In genomic region chr14:92408186-92408585, GRCh38 we compare ENCODE assay signal across 12 cellular contexts.
DNase-seq lines count a peak whose midpoint lies in the region; ATAC-seq lines count a peak whose summit lies in the region.
"Had no signal": no experiment of that assay in that cellular context is flagged by ENCODE, and none has a peak within 500 bp of the region (broad histone marks: within the 10 kb centered on the region; RNA-seq: fewer than 3 reads in every experiment).

No MANE protein-coding gene starts in this region.

- H3K27me3 ChIP-seq in SJCRH30 = no peaks in the 10 kb centered on the region
- H3K27me3 ChIP-seq: neural progenitor cell had no signal

- no peak overlapping the region for H3K4me3 ChIP-seq in SJCRH30
- H3K4me3 ChIP-seq: neural progenitor cell, SK-N-MC had no signal

- no peaks in the 10 kb centered on the region for H3K4me1 ChIP-seq in SJCRH30
- H3K4me1 ChIP-seq: neural progenitor cell had no signal

- POLR2A ChIA-PET in T-cell (lab: Charles Lee) = no interaction called here

- H3K36me3 ChIP-seq in SJCRH30 = no peaks in the 10 kb centered on the region
- H3K36me3 ChIP-seq: neural progenitor cell had no signal

- H3K9me3 Mint-ChIP-seq in T-cell = peaks cover 0 to 9% (median 0%) of the 10 kb centered on the region in 3 donors

- no peaks in the 10 kb centered on the region for H3K9me3 ChIP-seq in SJCRH30 (replicated peaks)

- no peak overlapping the region for H3K4me3 Mint-ChIP-seq in T-cell
- H3K4me3 Mint-ChIP-seq: neural progenitor cell; stimulated activated naive CD8-positive, alpha-beta T cell treated with anti-CD3 and anti-CD28 coated beads, Interleukin-15, amount 100 ng/mL, for 72 hours had no signal

- H3K27ac Mint-ChIP-seq in T-cell = no peak overlapping the region
- H3K27ac Mint-ChIP-seq: activated naive CD4-positive, alpha-beta T cell treated with anti-CD3 and anti-CD28 coated beads, Interleukin-2, amount 50 U/mL, for 72 hours; neural progenitor cell; stimulated activated naive CD8-positive, alpha-beta T cell treated with anti-CD3 and anti-CD28 coated beads, Interleukin-15, amount 100 ng/mL, for 72 hours had no signal

- H3K4me1 Mint-ChIP-seq in T-cell = no peaks in the 10 kb centered on the region
- H3K4me1 Mint-ChIP-seq: stimulated activated naive CD8-positive, alpha-beta T cell treated with anti-CD3 and anti-CD28 coated beads, Interleukin-15, amount 100 ng/mL, for 72 hours had no signal

- H3K36me3 Mint-ChIP-seq in T-cell = no peaks in the 10 kb centered on the region
- H3K36me3 Mint-ChIP-seq: activated naive CD4-positive, alpha-beta T cell treated with anti-CD3 and anti-CD28 coated beads, Interleukin-2, amount 50 U/mL, for 72 hours had no signal

- H3K27ac ChIP-seq in SJCRH30 = no peak overlapping the region
- H3K27ac ChIP-seq: neural progenitor cell, SK-N-MC had no signal

- CTCF ChIA-PET in T-cell (lab: Charles Lee) = no interaction called here

- peak; percentile 44 for DNase-seq in GM03348 (ENCODE audit: low spot score)
- peak; percentile 40 for DNase-seq in NCI-H2196 treated with DMSO at 0.1 percent for 48 hours (lab: John Stamatoyannopoulos, UW; ENCODE audit: unreplicated experiment)
- peak; percentile 1 for DNase-seq in dermis blood vessel endothelial cell
- DNase-seq in non-pigmented ciliary epithelial cell (ENCODE audit: low read depth) = peak; percentile 34
- no peak for DNase-seq in hepatic stellate cell (ENCODE audit: low spot score)
- DNase-seq in T-cell = no peak
- no peak for DNase-seq in SJCRH30
- DNase-seq: stimulated activated naive CD8-positive, alpha-beta T cell treated with anti-CD3 and anti-CD28 coated beads, Interleukin-15, amount 100 ng/mL, for 72 hours had no signal

- ATAC-seq in T-cell (replicated peaks in 1 of 4) (no peak), GM18868 (IDR thresholded peaks at IDR 0.05; ENCODE audit: unreplicated experiment) (no peak)
- ATAC-seq: activated naive CD4-positive, alpha-beta T cell treated with anti-CD3 and anti-CD28 coated beads, Interleukin-2, amount 50 U/mL, for 72 hours; stimulated activated naive CD8-positive, alpha-beta T cell treated with anti-CD3 and anti-CD28 coated beads, Interleukin-15, amount 100 ng/mL, for 72 hours had no signal

- peaks cover 4 to 6% of the 10 kb centered on the region in 2 donors for H3K27me3 Mint-ChIP-seq in T-cell

Comparison
In these comparisons a context has a peak if more than half of its experiments do, and no peak if none do; other contexts are left out.
1. DNase-seq: peak in GM03348 (single experiment), NCI-H2196 treated with DMSO at 0.1 percent for 48 hours (single experiment), dermis blood vessel endothelial cell (single experiment) and non-pigmented ciliary epithelial cell (single experiment); none in hepatic stellate cell (single experiment), T-cell (0 of 34) and SJCRH30 (0 of 2).